ENCODE assay signal across 26 cellular contexts in the genomic region with DNA sequence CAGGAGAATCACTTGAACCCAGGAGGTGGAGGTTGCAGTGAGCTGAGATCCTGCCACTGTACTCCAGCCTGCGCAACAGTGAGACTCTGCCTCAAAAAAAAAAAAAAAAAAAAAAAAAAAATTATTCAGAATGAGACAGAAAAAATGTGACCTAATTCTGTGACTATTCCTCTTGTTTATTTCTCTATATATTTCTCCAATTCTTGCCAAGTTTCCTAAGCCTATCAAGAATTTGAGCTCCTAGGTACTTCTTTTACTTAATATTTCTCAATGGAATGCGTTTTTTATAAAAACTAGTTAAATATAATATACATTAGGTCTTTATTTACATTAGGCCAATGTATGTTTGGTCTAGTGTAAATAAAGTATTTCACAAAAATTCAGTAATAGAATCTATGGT.
"Had no signal": no experiment of that assay in that cellular context is flagged by ENCODE, and none has a peak within 500 bp of the region (broad histone marks: within the 10 kb centered on the region; RNA-seq: fewer than 3 reads in every experiment).

No MANE protein-coding gene starts in this region.

- H3K27ac ChIP-seq: adrenal gland, breast epithelium, KMS-11 had no signal

- DNase-seq: activated CD4-positive, alpha-beta T cell treated with anti-CD3 and anti-CD28 coated beads for 48 hours; activated CD4-positive, alpha-beta T cell treated with anti-CD3 and anti-CD28 coated beads, Interleukin-2, amount 50 U/mL, for 4 hours; activated CD4-positive, CD25-positive, alpha-beta regulatory T cell treated with anti-CD3 and anti-CD28 coated beads, Interleukin-2, amount 50 U/mL, for 72 hours; activated CD8-positive, alpha-beta memory T cell treated with anti-CD3 and anti-CD28 coated beads, Interleukin-2, amount 10 ng/mL, durations not matched to agents 7 days and 5 days; activated CD8-positive, alpha-beta T cell treated with anti-CD3 and anti-CD28 coated beads, Interleukin-2, amount 10 ng/mL, durations not matched to agents 7 days and 5 days; activated effector memory CD4-positive, alpha-beta T cell treated with anti-CD3 and anti-CD28 coated beads, Interleukin-2, amount 50 U/mL, for 16 hours; activated naive CD4-positive, alpha-beta T cell treated with Interleukin-2 at 50 U/mL for 16 hours; activated T-cell treated with anti-CD3 and anti-CD28 coated beads, Interleukin-2, amount 50 U/mL, for 4 hours; adrenal gland; anterior cingulate cortex; caudate nucleus; MG63; MV-4-11; NCI-H1092 treated with DMSO at 0.1 percent for 48 hours; NCI-H1417 treated with DMSO at 0.1 percent for 48 hours; NCI-H1694; NCI-H2029; NCI-H2107; NCI-H2171 treated with DMSO at 0.1 percent for 48 hours; NCI-H526; NCI-H82; SK-N-SH; SW 1271 had no signal

- ATAC-seq: activated CD8-positive, alpha-beta memory T cell treated with anti-CD3 and anti-CD28 coated beads, Interleukin-2, amount 10 ng/mL, durations not matched to agents 7 days and 5 days; activated CD8-positive, alpha-beta T cell treated with anti-CD3 and anti-CD28 coated beads, Interleukin-2, amount 10 ng/mL, durations not matched to agents 7 days and 5 days; activated T-cell treated with anti-CD3 and anti-CD28 coated beads, Interleukin-2, amount 50 U/mL, for 4 hours; WTC11 had no signal
